14 cellular contexts compared by ENCODE assay signal in the genomic region with DNA sequence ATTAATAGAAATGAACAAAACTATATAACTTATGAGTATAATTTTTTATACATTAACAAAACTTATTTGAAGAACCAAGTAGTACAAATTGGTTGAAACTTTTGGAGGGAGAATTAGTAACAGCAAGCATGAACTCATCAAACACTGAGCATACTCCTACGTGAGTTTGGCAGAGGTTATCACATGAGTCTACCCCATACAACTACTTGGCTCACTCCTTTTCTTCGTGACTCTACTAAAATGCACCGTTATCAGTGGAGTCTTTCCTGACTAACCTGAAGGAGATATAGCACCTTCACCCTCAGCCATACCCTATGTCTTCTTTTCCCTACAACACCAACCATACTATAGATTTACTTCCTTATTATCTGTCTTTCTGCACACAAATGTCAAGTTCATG.
A peak's percentile ranks its signal among the peaks of the same experiment; 100 is the strongest.
DNase-seq lines count a peak whose midpoint lies in the region; ATAC-seq and TF ChIP-seq lines count a peak whose summit lies in the region.
"Had no signal": no experiment of that assay in that cellular context is flagged by ENCODE, and none has a peak within 500 bp of the region (broad histone marks: within the 10 kb centered on the region; RNA-seq: fewer than 3 reads in every experiment).

No MANE protein-coding gene starts in this region.

- H3K4me1 ChIP-seq in SK-N-SH (ENCODE audit: control insufficient read depth in 1 of 2, insufficient read depth in 2 of 2, low read depth in 1 of 2, low read length in 1 of 2) (peaks cover 0 to 16% of the 10 kb centered on the region in 2 experiments; a peak in 2 of 4 replicates), SJSA1 (replicated peaks) (peaks cover 34% of the 10 kb centered on the region), mammary epithelial cell (ENCODE audit: insufficient read depth, low read length) (peaks cover 3% of the 10 kb centered on the region)
- H3K4me1 ChIP-seq: A549, Caco-2 had no signal

- H3K36me3 ChIP-seq in SK-N-SH (replicated peaks in 1 of 2; ENCODE audit: control insufficient read depth in 1 of 2, insufficient read depth in 2 of 2, low read length in 1 of 2) (no peaks in the 10 kb centered on the region), SJSA1 (no peaks in the 10 kb centered on the region), mammary epithelial cell (ENCODE audit: insufficient read depth, low read length) (no peaks in the 10 kb centered on the region)

- no peak for TF ChIP-seq RAD21 in SK-N-SH (IDR thresholded peaks at IDR 0.05; ENCODE audit: low read length)

- H3F3A ChIP-seq in SK-N-SH (replicated peaks; ENCODE audit: insufficient read depth) = peaks cover 16% of the 10 kb centered on the region

- TF ChIP-seq CTCF in SK-N-SH (IDR thresholded peaks at IDR 0.05) (no peak), fibroblast of the aortic adventitia (IDR thresholded peaks at IDR 0.05; ENCODE audit: insufficient read depth, low read length) (no peak), mammary epithelial cell (conservative IDR thresholded peaks at IDR 0.05 in 1 of 2, IDR thresholded peaks at IDR 0.05 in 1 of 2; ENCODE audit: extremely low read depth in 1 of 2, insufficient read depth in 1 of 2, low read depth in 1 of 2, low read length in 2 of 2) (no peak)

- H2AFZ ChIP-seq in SK-N-SH (ENCODE audit: low read depth) = peak overlapping the region; percentile 12
- H2AFZ ChIP-seq in mammary epithelial cell (ENCODE audit: low read depth, low read length) = no peak overlapping the region

- no peaks in the 10 kb centered on the region for H3K9me2 ChIP-seq in SK-N-SH

- no peaks in the 10 kb centered on the region for H3K9me3 ChIP-seq in SK-N-SH
- no peaks in the 10 kb centered on the region; the same call in 1 of the 2 replicates for H3K9me3 ChIP-seq in SJSA1 (replicated peaks)
- no peaks in the 10 kb centered on the region for H3K9me3 ChIP-seq in mammary epithelial cell (replicated peaks; ENCODE audit: insufficient read depth, low read length)
- H3K9me3 ChIP-seq: A549, Caco-2 had no signal

- no peak overlapping the region for H3K9ac ChIP-seq in SK-N-SH
- H3K9ac ChIP-seq in mammary epithelial cell (ENCODE audit: insufficient read depth, low read length) = no peak overlapping the region

- no peaks in the 10 kb centered on the region for H3K27me3 ChIP-seq in SK-N-SH (ENCODE audit: insufficient read depth)
- H3K27me3 ChIP-seq in SJSA1 (replicated peaks) = no peaks in the 10 kb centered on the region
- no peaks in the 10 kb centered on the region for H3K27me3 ChIP-seq in mammary epithelial cell (ENCODE audit: insufficient read depth, low read length)

- H4K20me1 ChIP-seq in SK-N-SH (ENCODE audit: insufficient read depth) (no peaks in the 10 kb centered on the region), mammary epithelial cell (ENCODE audit: insufficient read depth, low read length) (no peaks in the 10 kb centered on the region)

- in situ Hi-C loops in mammary epithelial cell (cut with MboI; ENCODE audit: low sequenced_read_pairs in 2 of 2) = no loop called here

- no TSS peak for BruUV-seq in mammary epithelial cell (replicated peaks; lab: Mats Ljungman, UMichigan)

- POLR2A ChIA-PET in SK-N-SH (lab: Yijun Ruan, JAX) = no interaction called here

- no peak for TF ChIP-seq EP300 in SK-N-SH (IDR thresholded peaks at IDR 0.05; ENCODE audit: borderline replicate concordance in 1 of 2, low read depth in 1 of 2, low read length in 1 of 2)

- H3K79me2 ChIP-seq in SK-N-SH (ENCODE audit: insufficient read depth) = no peaks in the 10 kb centered on the region
- no peaks in the 10 kb centered on the region for H3K79me2 ChIP-seq in mammary epithelial cell (ENCODE audit: insufficient read depth, low read length)

- DNase-seq in SK-N-SH = no peak
- DNase-seq in SJSA1 (ENCODE audit: low read depth in 1 of 2, low spot score in 2 of 2) = no peak
- peak; percentile 13 for DNase-seq in fibroblast of the aortic adventitia (ENCODE audit: low read depth)
- no peak for DNase-seq in mammary epithelial cell
- DNase-seq in NCI-H748 (lab: John Stamatoyannopoulos, UW; ENCODE audit: unreplicated experiment) = no peak
- DNase-seq in activated CD4-positive, CD25-positive, alpha-beta regulatory T cell (lab: John Stamatoyannopoulos, UW) = no peak
- DNase-seq: AML-193; Caco-2; CD4-positive, alpha-beta T cell; H9 had no signal

- H3K4me3 ChIP-seq in SK-N-SH (ENCODE audit: low read depth in 2 of 2, low read length in 1 of 2) = no peak overlapping the region
- H3K4me3 ChIP-seq in SJSA1 = no peak overlapping the region
- H3K4me3 ChIP-seq in fibroblast of the aortic adventitia (ENCODE audit: low read depth, low read length) = no peak overlapping the region
- H3K4me3 ChIP-seq in mammary epithelial cell (replicated peaks in 1 of 3; ENCODE audit: insufficient read depth in 1 of 3, low read depth in 2 of 3, low read length in 3 of 3) = no peak overlapping the region
- H3K4me3 ChIP-seq: A549 had no signal

- 5% methylated on average over 3 of the region's 3 CpGs for WGBS in SK-N-SH (ENCODE audit: low lambda C conversion rate)
- WGBS in mammary epithelial cell (ENCODE audit: low coverage, missing lambda C conversion rate) = 80% methylated on average over 3 of the region's 3 CpGs

- CTCF ChIA-PET in SK-N-SH (lab: Yijun Ruan, JAX) (no interaction called here), mammary epithelial cell (lab: Charles Lee; ENCODE audit: low non-redundant PET) (no interaction called here)

- intact Hi-C loops in mammary epithelial cell (cut with micrococcal nuclease) = loop anchor here (10.0 kb wide), 1 partner anchor 794 kb away; a partner anchor contains a TSS

- no peak for ATAC-seq in SK-N-SH treated with all-trans-retinoic acid at 6 μM for 48 hours
- ATAC-seq: A549 had no signal

- dilution Hi-C loops in mammary epithelial cell (cut with HindIII; ENCODE audit: low sequenced_read_pairs) = no loop called here

- H3K4me2 ChIP-seq in SK-N-SH (peak overlapping the region; percentile 41; the same call in 1 of the 2 replicates), mammary epithelial cell (ENCODE audit: insufficient read depth, low read depth, low read length) (no peak overlapping the region)
- H3K4me2 ChIP-seq: A549 had no signal

- H3K27ac ChIP-seq in SK-N-SH (ENCODE audit: low read depth in 2 of 2, low read length in 1 of 2) (peak overlapping the region in 1 of 2 experiments; percentile 23; a peak in 1 of 4 replicates), SJSA1 (peak overlapping the region; percentile 37), mammary epithelial cell (ENCODE audit: insufficient read depth, low read depth, low read length) (no peak overlapping the region)
- H3K27ac ChIP-seq: 22Rv1, A549, C4-2B had no signal

TF ChIP-seq in SK-N-SH, 30 proteins besides CTCF, POLR2A, EP300 and RAD21 (continues in another document):
- TF ChIP-seq NRF1 (IDR thresholded peaks at IDR 0.05; ENCODE audit: low read depth, low read length) (no peak), TEAD4 (IDR thresholded peaks at IDR 0.05; ENCODE audit: borderline replicate concordance, insufficient read depth) (no peak), FOXM1 (IDR thresholded peaks at IDR 0.05; ENCODE audit: low read depth) (no peak), RFX5 (IDR thresholded peaks at IDR 0.05; ENCODE audit: low read length) (no peak), MXI1 (IDR thresholded peaks at IDR 0.05; ENCODE audit: low read depth, low read length) (no peak), GATA2 (CRISPR knock-in tag; IDR thresholded peaks at IDR 0.05) (no peak), SIN3A (IDR thresholded peaks at IDR 0.05; ENCODE audit: borderline replicate concordance, low read depth, low read length) (no peak), YY1 (IDR thresholded peaks at IDR 0.05; ENCODE audit: low read depth) (no peak), JUND (IDR thresholded peaks at IDR 0.05) (no peak), TAF1 (IDR thresholded peaks at IDR 0.05; ENCODE audit: borderline replicate concordance, low read depth, low read length) (no peak), RXRA (IDR thresholded peaks at IDR 0.05; ENCODE audit: borderline replicate concordance, low read depth) (no peak)
- TF ChIP-seq, protein P1, sequence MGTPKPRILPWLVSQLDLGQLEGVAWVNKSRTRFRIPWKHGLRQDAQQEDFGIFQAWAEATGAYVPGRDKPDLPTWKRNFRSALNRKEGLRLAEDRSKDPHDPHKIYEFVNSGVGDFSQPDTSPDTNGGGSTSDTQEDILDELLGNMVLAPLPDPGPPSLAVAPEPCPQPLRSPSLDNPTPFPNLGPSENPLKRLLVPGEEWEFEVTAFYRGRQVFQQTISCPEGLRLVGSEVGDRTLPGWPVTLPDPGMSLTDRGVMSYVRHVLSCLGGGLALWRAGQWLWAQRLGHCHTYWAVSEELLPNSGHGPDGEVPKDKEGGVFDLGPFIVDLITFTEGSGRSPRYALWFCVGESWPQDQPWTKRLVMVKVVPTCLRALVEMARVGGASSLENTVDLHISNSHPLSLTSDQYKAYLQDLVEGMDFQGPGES (IDR thresholded peaks at IDR 0.05; ENCODE audit: low read depth, low read length) = no peak

TF ChIP-seq in SK-N-SH treated with all-trans-retinoic acid at 6 μM for 48 hours, 23 proteins besides CTCF, POLR2A, EP300 and RAD21:
- TF ChIP-seq, protein P2, sequence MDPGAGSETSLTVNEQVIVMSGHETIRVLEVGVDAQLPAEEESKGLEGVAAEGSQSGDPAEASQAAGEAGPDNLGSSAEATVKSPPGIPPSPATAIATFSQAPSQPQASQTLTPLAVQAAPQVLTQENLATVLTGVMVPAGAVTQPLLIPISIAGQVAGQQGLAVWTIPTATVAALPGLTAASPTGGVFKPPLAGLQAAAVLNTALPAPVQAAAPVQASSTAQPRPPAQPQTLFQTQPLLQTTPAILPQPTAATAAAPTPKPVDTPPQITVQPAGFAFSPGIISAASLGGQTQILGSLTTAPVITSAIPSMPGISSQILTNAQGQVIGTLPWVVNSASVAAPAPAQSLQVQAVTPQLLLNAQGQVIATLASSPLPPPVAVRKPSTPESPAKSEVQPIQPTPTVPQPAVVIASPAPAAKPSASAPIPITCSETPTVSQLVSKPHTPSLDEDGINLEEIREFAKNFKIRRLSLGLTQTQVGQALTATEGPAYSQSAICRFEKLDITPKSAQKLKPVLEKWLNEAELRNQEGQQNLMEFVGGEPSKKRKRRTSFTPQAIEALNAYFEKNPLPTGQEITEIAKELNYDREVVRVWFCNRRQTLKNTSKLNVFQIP (CRISPR knock-in tag; IDR thresholded peaks at IDR 0.05; ENCODE audit: borderline replicate concordance, low read depth) = no peak
- TF ChIP-seq ZFP3 (CRISPR knock-in tag; IDR thresholded peaks at IDR 0.05) (no peak), CSDC2 (CRISPR knock-in tag; IDR thresholded peaks at IDR 0.05) (no peak)
- TF ChIP-seq, protein P3, sequence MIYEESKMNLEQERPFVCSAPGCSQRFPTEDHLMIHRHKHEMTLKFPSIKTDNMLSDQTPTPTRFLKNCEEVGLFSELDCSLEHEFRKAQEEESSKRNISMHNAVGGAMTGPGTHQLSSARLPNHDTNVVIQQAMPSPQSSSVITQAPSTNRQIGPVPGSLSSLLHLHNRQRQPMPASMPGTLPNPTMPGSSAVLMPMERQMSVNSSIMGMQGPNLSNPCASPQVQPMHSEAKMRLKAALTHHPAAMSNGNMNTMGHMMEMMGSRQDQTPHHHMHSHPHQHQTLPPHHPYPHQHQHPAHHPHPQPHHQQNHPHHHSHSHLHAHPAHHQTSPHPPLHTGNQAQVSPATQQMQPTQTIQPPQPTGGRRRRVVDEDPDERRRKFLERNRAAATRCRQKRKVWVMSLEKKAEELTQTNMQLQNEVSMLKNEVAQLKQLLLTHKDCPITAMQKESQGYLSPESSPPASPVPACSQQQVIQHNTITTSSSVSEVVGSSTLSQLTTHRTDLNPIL (CRISPR knock-in tag; IDR thresholded peaks at IDR 0.05; ENCODE audit: low read depth) = no peak
